Comparison of ENCODE assay signal across 18 cellular contexts in genomic region chr6:130577178-130577919, GRCh38.
DNase-seq lines count a peak whose midpoint lies in the region; ATAC-seq and TF ChIP-seq lines count a peak whose summit lies in the region.
"Had no signal": no experiment of that assay in that cellular context is flagged by ENCODE, and none has a peak within 500 bp of the region (broad histone marks: within the 10 kb centered on the region; RNA-seq: fewer than 3 reads in every experiment).

No MANE protein-coding gene starts in this region.

- H3K4me3 Mint-ChIP-seq in CD4-positive, CD25-positive, alpha-beta regulatory T cell, result peak overlapping the region; percentile 2 to 72 (median 57)
- peak overlapping the region; percentile 39 to 84 (median 73) for H3K4me3 Mint-ChIP-seq in CD8-positive, alpha-beta memory T cell
- peak overlapping the region; percentile 28 for H3K4me3 Mint-ChIP-seq in activated CD8-positive, alpha-beta T cell treated with anti-CD3 and anti-CD28 coated beads, Interleukin-2, amount 10 ng/mL, durations not matched to agents 7 days and 5 days

- H3K27me3 ChIP-seq in CD4-positive, CD25-positive, alpha-beta regulatory T cell (ENCODE audit: control insufficient read depth, insufficient read depth, low read length), result no peaks in the 10 kb centered on the region
- H3K27me3 ChIP-seq in CD8-positive, alpha-beta memory T cell (ENCODE audit: insufficient read depth, low read length, poor library complexity, severe bottlenecking), result no peaks in the 10 kb centered on the region
- H3K27me3 ChIP-seq: BE2C had no signal

- H3K4me1 ChIP-seq in CD4-positive, CD25-positive, alpha-beta regulatory T cell (ENCODE audit: control insufficient read depth, insufficient read depth, low read length, poor library complexity, severe bottlenecking), result peaks cover 26% of the 10 kb centered on the region
- H3K4me1 ChIP-seq in CD8-positive, alpha-beta memory T cell (ENCODE audit: insufficient read depth, low read length), result peaks cover 48% of the 10 kb centered on the region
- no peaks in the 10 kb centered on the region for H3K4me1 ChIP-seq in mucosa of descending colon (ENCODE audit: low read depth)
- H3K4me1 ChIP-seq: BE2C, parathyroid adenoma had no signal

- H3K27ac Mint-ChIP-seq in CD4-positive, CD25-positive, alpha-beta regulatory T cell, result peak overlapping the region; percentile 4 to 70 (median 20)
- H3K27ac Mint-ChIP-seq in CD8-positive, alpha-beta memory T cell, result peak overlapping the region in 7 of 8 donors; percentile 10 to 75 (median 41)
- peak overlapping the region; percentile 97 for H3K27ac Mint-ChIP-seq in activated CD8-positive, alpha-beta T cell treated with anti-CD3 and anti-CD28 coated beads, Interleukin-2, amount 10 ng/mL, durations not matched to agents 7 days and 5 days

- DNase-seq in CD4-positive, CD25-positive, alpha-beta regulatory T cell, result peak in 2 of 3 donors; percentile 45 to 66
- peak in 2 of 5 donors; percentile 32 for DNase-seq in CD8-positive, alpha-beta memory T cell
- DNase-seq in activated CD8-positive, alpha-beta T cell treated with anti-CD3 and anti-CD28 coated beads, Interleukin-2, amount 10 ng/mL, durations not matched to agents 7 days and 5 days, result peak; percentile 49
- DNase-seq in mucosa of descending colon, result peak in 1 of 3 donors; percentile 21
- DNase-seq in DMS53 treated with DMSO at 0.1 percent for 48 hours (lab: John Stamatoyannopoulos, UW; ENCODE audit: unreplicated experiment), result no peak
- no peak for DNase-seq in glomerular visceral epithelial cell (ENCODE audit: extremely low spot score)
- DNase-seq in Ammon's horn (ENCODE audit: low spot score), result no peak
- DNase-seq: activated CD8-positive, alpha-beta memory T cell treated with anti-CD3 and anti-CD28 coated beads, Interleukin-2, amount 50 U/mL, for 4 hours; anterior cingulate cortex; BE2C; DMS153; islet precursor cell; NCI-H1105; NCI-H2107; OCI-M1; SHP77 had no signal

- POLR2A ChIA-PET in CD8-positive, alpha-beta memory T cell (lab: Charles Lee), result interaction anchor here (0.9 kb wide), 1 partner anchor 61 kb away, joined by 4 read pairs; no protein-coding TSS in a partner anchor
- POLR2A ChIA-PET in activated CD8-positive, alpha-beta T cell treated with anti-CD3 and anti-CD28 coated beads, Interleukin-2, amount 10 ng/mL, durations not matched to agents 7 days and 5 days (lab: Charles Lee), result interaction anchor here (0.9 to 3.4 kb wide), 3 partner anchors 8 to 63 kb away, joined by 4 to 18 read pairs (median 6); no protein-coding TSS in a partner anchor

- CTCF ChIA-PET in CD8-positive, alpha-beta memory T cell (lab: Charles Lee), result interaction anchor here (1.2 to 2.2 kb wide), 2 partner anchors 9 to 54 kb away, joined by 3 to 10 read pairs; no protein-coding TSS in a partner anchor
- CTCF ChIA-PET in activated CD8-positive, alpha-beta T cell treated with anti-CD3 and anti-CD28 coated beads, Interleukin-2, amount 10 ng/mL, durations not matched to agents 7 days and 5 days (lab: Charles Lee), result interaction anchor here (0.7 to 2.3 kb wide), 5 partner anchors 8 to 121 kb away, joined by 3 to 12 read pairs (median 3); no protein-coding TSS in a partner anchor

- no peaks in the 10 kb centered on the region for H3K27me3 Mint-ChIP-seq in CD4-positive, CD25-positive, alpha-beta regulatory T cell
- H3K27me3 Mint-ChIP-seq in CD8-positive, alpha-beta memory T cell, result no peaks in the 10 kb centered on the region
- no peaks in the 10 kb centered on the region for H3K27me3 Mint-ChIP-seq in activated CD8-positive, alpha-beta T cell treated with anti-CD3 and anti-CD28 coated beads, Interleukin-2, amount 10 ng/mL, durations not matched to agents 7 days and 5 days (ENCODE audit: low read depth)

- no peaks in the 10 kb centered on the region for H3K36me3 Mint-ChIP-seq in CD4-positive, CD25-positive, alpha-beta regulatory T cell
- peaks cover 0 to 2% (median 0%) of the 10 kb centered on the region in 3 donors for H3K36me3 Mint-ChIP-seq in CD8-positive, alpha-beta memory T cell
- H3K36me3 Mint-ChIP-seq in activated CD8-positive, alpha-beta T cell treated with anti-CD3 and anti-CD28 coated beads, Interleukin-2, amount 10 ng/mL, durations not matched to agents 7 days and 5 days (ENCODE audit: low read depth), result peaks cover 64% of the 10 kb centered on the region

- H3K4me1 Mint-ChIP-seq in CD4-positive, CD25-positive, alpha-beta regulatory T cell, result peaks cover 29 to 41% (median 34%) of the 10 kb centered on the region in 4 donors
- H3K4me1 Mint-ChIP-seq in CD8-positive, alpha-beta memory T cell, result peaks cover 52 to 65% (median 60%) of the 10 kb centered on the region in 3 donors
- peaks cover 54% of the 10 kb centered on the region for H3K4me1 Mint-ChIP-seq in activated CD8-positive, alpha-beta T cell treated with anti-CD3 and anti-CD28 coated beads, Interleukin-2, amount 10 ng/mL, durations not matched to agents 7 days and 5 days (ENCODE audit: low read depth)

- peak in 1 of 2 donors; percentile 56 for ATAC-seq in CD4-positive, CD25-positive, alpha-beta regulatory T cell (ENCODE audit: low read depth in 2 of 2)
- ATAC-seq in activated CD8-positive, alpha-beta T cell treated with anti-CD3 and anti-CD28 coated beads, Interleukin-2, amount 10 ng/mL, durations not matched to agents 7 days and 5 days, result no peak
- peak; percentile 22 for ATAC-seq in mucosa of descending colon

- intact Hi-C loops in mucosa of descending colon (cut with DNase I, micrococcal nuclease), result no loop called here

- peak overlapping the region; percentile 33 for H3K4me3 ChIP-seq in CD4-positive, CD25-positive, alpha-beta regulatory T cell (ENCODE audit: low read depth, low read length)
- no peak overlapping the region for H3K4me3 ChIP-seq in CD8-positive, alpha-beta memory T cell (ENCODE audit: low read length)
- H3K4me3 ChIP-seq in mucosa of descending colon, result no peak overlapping the region
- H3K4me3 ChIP-seq: lung had no signal

- no peak for TF ChIP-seq CTCF in mucosa of descending colon (IDR thresholded peaks at IDR 0.05)

- no peaks in the 10 kb centered on the region for H3K9me3 ChIP-seq in CD4-positive, CD25-positive, alpha-beta regulatory T cell (ENCODE audit: control insufficient read depth in 2 of 2, low read length in 2 of 2)
- H3K9me3 ChIP-seq in CD8-positive, alpha-beta memory T cell (ENCODE audit: low read length), result no peaks in the 10 kb centered on the region
- no peaks in the 10 kb centered on the region for H3K9me3 ChIP-seq in mucosa of descending colon
- H3K9me3 ChIP-seq: BE2C had no signal

- no peaks in the 10 kb centered on the region for H3K36me3 ChIP-seq in CD4-positive, CD25-positive, alpha-beta regulatory T cell (ENCODE audit: control insufficient read depth, insufficient read depth, low read length)
- no peaks in the 10 kb centered on the region for H3K36me3 ChIP-seq in CD8-positive, alpha-beta memory T cell (ENCODE audit: insufficient read depth, low read length)
- H3K36me3 ChIP-seq in mucosa of descending colon (ENCODE audit: low read depth), result no peaks in the 10 kb centered on the region
- H3K36me3 ChIP-seq: BE2C had no signal

- peaks cover 0 to 5% (median 2%) of the 10 kb centered on the region in 7 donors for H3K9me3 Mint-ChIP-seq in CD4-positive, CD25-positive, alpha-beta regulatory T cell
- no peaks in the 10 kb centered on the region for H3K9me3 Mint-ChIP-seq in CD8-positive, alpha-beta memory T cell
- peaks cover 29% of the 10 kb centered on the region for H3K9me3 Mint-ChIP-seq in activated CD8-positive, alpha-beta T cell treated with anti-CD3 and anti-CD28 coated beads, Interleukin-2, amount 10 ng/mL, durations not matched to agents 7 days and 5 days (ENCODE audit: insufficient read depth)

- no peak overlapping the region for H3K27ac ChIP-seq in CD4-positive, CD25-positive, alpha-beta regulatory T cell (ENCODE audit: insufficient read depth, low read length, poor library complexity, severe bottlenecking)
- no peak overlapping the region for H3K27ac ChIP-seq in CD8-positive, alpha-beta memory T cell (ENCODE audit: low read depth, low read length)
- H3K27ac ChIP-seq: parathyroid adenoma had no signal

Comparison
In these comparisons a context has a peak if more than half of its experiments do, and no peak if none do; other contexts are left out.
1. DNase-seq: peak in CD4-positive, CD25-positive, alpha-beta regulatory T cell (2 of 3) and activated CD8-positive, alpha-beta T cell treated with anti-CD3 and anti-CD28 coated beads, Interleukin-2, amount 10 ng/mL, durations not matched to agents 7 days and 5 days (single experiment); none in DMS53 treated with DMSO at 0.1 percent for 48 hours (single experiment), glomerular visceral epithelial cell (single experiment) and Ammon's horn (single experiment).
2. H3K27ac Mint-ChIP-seq: peak in every context shown above with its lines; median percentile 97 in activated CD8-positive, alpha-beta T cell treated with anti-CD3 and anti-CD28 coated beads, Interleukin-2, amount 10 ng/mL, durations not matched to agents 7 days and 5 days; 41 in CD8-positive, alpha-beta memory T cell; 20 in CD4-positive, CD25-positive, alpha-beta regulatory T cell.
3. Peak in every context shown above with its lines, with median percentiles within 50 percentile points of each other: H3K4me3 Mint-ChIP-seq.